In genomic region chr12:75239987-75240386, GRCh38 we compare ENCODE assay signal across 20 cellular contexts. TPM values are rescaled to one million over a fixed set of nuclear protein-coding genes. Genes with fewer than 3 reads are reported as not detected.
DNase-seq lines count a peak whose midpoint lies in the region; ATAC-seq and TF ChIP-seq lines count a peak whose summit lies in the region.
"Had no signal": no experiment of that assay in that cellular context is flagged by ENCODE, and none has a peak within 500 bp of the region (broad histone marks: within the 10 kb centered on the region; RNA-seq: fewer than 3 reads in every experiment).

No MANE protein-coding gene starts in this region.

- H3K4me1 ChIP-seq in tibial artery, result no peaks in the 10 kb centered on the region
- H3K4me1 ChIP-seq in A673 (ENCODE audit: insufficient read depth, low read length, poor library complexity, severe bottlenecking), result no peaks in the 10 kb centered on the region
- H3K4me1 ChIP-seq: Caco-2, foreskin keratinocyte, left lung, spleen had no signal

- H3K36me3 ChIP-seq in tibial artery (no peaks in the 10 kb centered on the region), A673 (ENCODE audit: insufficient read depth, low read length, poor library complexity, severe bottlenecking) (no peaks in the 10 kb centered on the region)
- H3K36me3 ChIP-seq: left lung, spleen had no signal

- intact Hi-C loops in tibial artery (cut with DNase I; ENCODE audit: low total_unique reads), result no loop called here
- intact Hi-C loops in A673 (cut with micrococcal nuclease; ENCODE audit: unreplicated experiment), result no loop called here

- H3K4me3 ChIP-seq in tibial artery (no peak overlapping the region), A673 (ENCODE audit: low read depth, low read length, poor library complexity, severe bottlenecking) (no peak overlapping the region)
- H3K4me3 ChIP-seq: left lung, spleen had no signal

- peaks cover 0 to 6% (median 0%) of the 10 kb centered on the region in 3 donors for H3K9me3 ChIP-seq in tibial artery
- H3K9me3 ChIP-seq in A673 (ENCODE audit: low read depth, low read length, poor library complexity, severe bottlenecking), result no peaks in the 10 kb centered on the region

- CTCF ChIA-PET in A673 (lab: Charles Lee), result no interaction called here

- H3K27ac ChIP-seq in tibial artery, result no peak overlapping the region
- H3K27ac ChIP-seq in A673 (ENCODE audit: low read depth, low read length, poor library complexity, severe bottlenecking), result no peak overlapping the region
- H3K27ac ChIP-seq: foreskin keratinocyte, left lung, RWPE1, spleen had no signal

- TF ChIP-seq CTCF in tibial artery (IDR thresholded peaks at IDR 0.05) (no peak), A673 (conservative IDR thresholded peaks at IDR 0.05; ENCODE audit: low read depth, low read length) (no peak)

- ATAC-seq in GM18499 (IDR thresholded peaks at IDR 0.05; ENCODE audit: insufficient read depth, unreplicated experiment), result peak; percentile 95
- ATAC-seq in GM21360 (IDR thresholded peaks at IDR 0.05; ENCODE audit: unreplicated experiment), result peak; percentile 91
- ATAC-seq in HG02798 (IDR thresholded peaks at IDR 0.05; ENCODE audit: poor library complexity, unreplicated experiment), result peak; percentile 54
- ATAC-seq in HG03442 (IDR thresholded peaks at IDR 0.05; ENCODE audit: unreplicated experiment), result peak; percentile 81
- ATAC-seq: foreskin keratinocyte, HCT116, left lung had no signal

- POLR2A ChIA-PET in A673 (lab: Charles Lee; ENCODE audit: low non-redundant PET), result no interaction called here

- DNase-seq in tibial artery, result no peak
- no peak for DNase-seq in GOT3 (lab: John Stamatoyannopoulos, UW)
- no peak for DNase-seq in A673 (ENCODE audit: low spot score)
- DNase-seq in D341Med (ENCODE audit: low spot score), result no peak
- DNase-seq: activated T-cell treated with anti-CD3 and anti-CD28 coated beads for 4 hours; Caco-2; central memory CD4-positive, alpha-beta T cell; foreskin keratinocyte; GDM1; left lung; NCI-H1930; NCI-H774; spleen had no signal

- no TSS peak for BruUV-seq in A673 (replicated peaks; lab: Mats Ljungman, UMichigan)

- no peaks in the 10 kb centered on the region for H3K27me3 ChIP-seq in tibial artery
- H3K27me3 ChIP-seq in A673 (replicated peaks; ENCODE audit: insufficient read depth, low read depth, low read length, poor library complexity), result no peaks in the 10 kb centered on the region
- H3K27me3 ChIP-seq: foreskin keratinocyte, left lung, spleen had no signal

RNA-seq across cellular contexts. Expression of gene KCNC2, which starts 30.3 kb away (rescaled TPM):
- total RNA-seq in A673 (2021), result not detected in 2 replicates
- total RNA-seq: Caco-2, foreskin keratinocyte, left lung, posterior vena cava, spleen had no signal
